ENCODE assay signal across 8 cellular contexts in genomic region chr17:27381007-27381501, GRCh38.
A peak's percentile ranks its signal among the peaks of the same experiment; 100 is the strongest.
DNase-seq lines count a peak whose midpoint lies in the region; ATAC-seq and TF ChIP-seq lines count a peak whose summit lies in the region.

No MANE protein-coding gene starts in this region.

- no peaks in the 10 kb centered on the region for H3K9me3 Mint-ChIP-seq in natural killer cell treated with Interleukin-12 subunit alpha and Interleukin-12 subunit beta and Interleukin-15 and Interleukin-18, amount 100 ng/mL, for 72 hours

- H3K27me3 Mint-ChIP-seq in natural killer cell treated with Interleukin-12 subunit alpha and Interleukin-12 subunit beta and Interleukin-15 and Interleukin-18, amount 100 ng/mL, for 72 hours = peaks cover 9 to 13% of the 10 kb centered on the region in 2 donors

- H3K4me3 ChIP-seq in GM06990 (replicated peaks; ENCODE audit: low read depth, low read length) (no peak overlapping the region), epithelial cell of proximal tubule (ENCODE audit: low read depth, low read length) (no peak overlapping the region)

- H3K36me3 Mint-ChIP-seq in natural killer cell treated with Interleukin-12 subunit alpha and Interleukin-12 subunit beta and Interleukin-15 and Interleukin-18, amount 100 ng/mL, for 72 hours = no peaks in the 10 kb centered on the region

- TF ChIP-seq CTCF in GM06990 (IDR thresholded peaks at IDR 0.05; ENCODE audit: insufficient read depth, low read length, poor library complexity, severe bottlenecking) = peak; percentile 100
- TF ChIP-seq CTCF in epithelial cell of proximal tubule (conservative IDR thresholded peaks at IDR 0.05; ENCODE audit: low read depth, low read length) = peak; percentile 91

- H3K4me1 Mint-ChIP-seq in natural killer cell treated with Interleukin-12 subunit alpha and Interleukin-12 subunit beta and Interleukin-15 and Interleukin-18, amount 100 ng/mL, for 72 hours (ENCODE audit: low read depth in 2 of 2) = peaks cover 8 to 16% of the 10 kb centered on the region in 2 donors

- H3K4me3 Mint-ChIP-seq in natural killer cell treated with Interleukin-12 subunit alpha and Interleukin-12 subunit beta and Interleukin-15 and Interleukin-18, amount 100 ng/mL, for 72 hours = peak overlapping the region; percentile 6

- H3K27me3 ChIP-seq in GM06990 (replicated peaks; ENCODE audit: control insufficient read depth, insufficient read depth, low read length) = no peaks in the 10 kb centered on the region

- H3K36me3 ChIP-seq in GM06990 (ENCODE audit: control insufficient read depth, insufficient read depth, low read length) = no peaks in the 10 kb centered on the region

- ATAC-seq in HG03354 (IDR thresholded peaks at IDR 0.05; ENCODE audit: poor library complexity, severe bottlenecking, unreplicated experiment) = peak; percentile 62
- peak; percentile 88 to 90 for ATAC-seq in natural killer cell treated with Interleukin-12 subunit alpha and Interleukin-12 subunit beta and Interleukin-15 and Interleukin-18, amount 100 ng/mL, for 72 hours
- ATAC-seq in GM19395 (IDR thresholded peaks at IDR 0.05; ENCODE audit: unreplicated experiment) = no peak

- peak; percentile 85 for DNase-seq in GM06990 (ENCODE audit: extremely low read depth, insufficient read length)
- DNase-seq in NOMO-1 (lab: John Stamatoyannopoulos, UW; ENCODE audit: unreplicated experiment in 2 of 2) = peak; percentile 71 to 77
- DNase-seq in activated CD8-positive, alpha-beta memory T cell treated with anti-CD3 and anti-CD28 coated beads, Interleukin-2, amount 50 U/mL, for 24 hours (ENCODE audit: extremely low read depth) = peak; percentile 32
- no peak for DNase-seq in epithelial cell of proximal tubule (ENCODE audit: low read depth)
- DNase-seq in natural killer cell treated with Interleukin-12 subunit alpha and Interleukin-12 subunit beta and Interleukin-15 and Interleukin-18, amount 100 ng/mL, for 72 hours (ENCODE audit: low spot score) = peak; percentile 84
- peak; percentile 76 for DNase-seq in stimulated activated naive CD4-positive, alpha-beta T cell treated with Interleukin-2 at 50 U/mL for 16 hours (lab: John Stamatoyannopoulos, UW)

- no peak overlapping the region for H3K27ac Mint-ChIP-seq in natural killer cell treated with Interleukin-12 subunit alpha and Interleukin-12 subunit beta and Interleukin-15 and Interleukin-18, amount 100 ng/mL, for 72 hours
